In genomic region chr19:47133021-47133471, GRCh38 we compare ENCODE assay signal across 11 cellular contexts. TPM values are rescaled to one million over a fixed set of nuclear protein-coding genes. Genes with fewer than 3 reads are reported as not detected.
DNase-seq lines count a peak whose midpoint lies in the region; ATAC-seq and TF ChIP-seq lines count a peak whose summit lies in the region.
"Had no signal": no experiment of that assay in that cellular context is flagged by ENCODE, and none has a peak within 500 bp of the region (broad histone marks: within the 10 kb centered on the region; RNA-seq: fewer than 3 reads in every experiment).

No MANE protein-coding gene starts in this region.

- H3K9me3 Mint-ChIP-seq in activated CD4-positive, alpha-beta T cell treated with anti-CD3 and anti-CD28 coated beads, Interleukin-2, amount 10 ng/mL, durations not matched to agents 7 days and 5 days = peaks cover 3% of the 10 kb centered on the region
- no peaks in the 10 kb centered on the region for H3K9me3 Mint-ChIP-seq in central memory CD8-positive, alpha-beta T cell
- H3K9me3 Mint-ChIP-seq in progenitor cell of endocrine pancreas (ENCODE audit: low read depth) = peaks cover 4% of the 10 kb centered on the region

- H3K27ac Mint-ChIP-seq in activated CD4-positive, alpha-beta T cell treated with anti-CD3 and anti-CD28 coated beads, Interleukin-2, amount 10 ng/mL, durations not matched to agents 7 days and 5 days = peak overlapping the region; percentile 28
- H3K27ac Mint-ChIP-seq in central memory CD8-positive, alpha-beta T cell (ENCODE audit: low read depth) = peak overlapping the region; percentile 96
- H3K27ac Mint-ChIP-seq in progenitor cell of endocrine pancreas = peak overlapping the region; percentile 91

- POLR2A ChIA-PET in activated CD4-positive, alpha-beta T cell treated with anti-CD3 and anti-CD28 coated beads, Interleukin-2, amount 10 ng/mL, durations not matched to agents 7 days and 5 days (lab: Charles Lee) = no interaction called here

- no peaks in the 10 kb centered on the region for H3K27me3 Mint-ChIP-seq in activated CD4-positive, alpha-beta T cell treated with anti-CD3 and anti-CD28 coated beads, Interleukin-2, amount 10 ng/mL, durations not matched to agents 7 days and 5 days
- H3K27me3 Mint-ChIP-seq in central memory CD8-positive, alpha-beta T cell = no peaks in the 10 kb centered on the region
- H3K27me3 Mint-ChIP-seq in progenitor cell of endocrine pancreas = no peaks in the 10 kb centered on the region

- H3K36me3 Mint-ChIP-seq in activated CD4-positive, alpha-beta T cell treated with anti-CD3 and anti-CD28 coated beads, Interleukin-2, amount 10 ng/mL, durations not matched to agents 7 days and 5 days (ENCODE audit: low read depth) = peaks cover 42% of the 10 kb centered on the region
- peaks cover 34% of the 10 kb centered on the region for H3K36me3 Mint-ChIP-seq in central memory CD8-positive, alpha-beta T cell (ENCODE audit: insufficient read depth)
- peaks cover 23% of the 10 kb centered on the region for H3K36me3 Mint-ChIP-seq in progenitor cell of endocrine pancreas (ENCODE audit: insufficient read depth)

- peaks cover 53% of the 10 kb centered on the region for H3K4me1 Mint-ChIP-seq in activated CD4-positive, alpha-beta T cell treated with anti-CD3 and anti-CD28 coated beads, Interleukin-2, amount 10 ng/mL, durations not matched to agents 7 days and 5 days
- peaks cover 49% of the 10 kb centered on the region for H3K4me1 Mint-ChIP-seq in central memory CD8-positive, alpha-beta T cell
- peaks cover 38% of the 10 kb centered on the region for H3K4me1 Mint-ChIP-seq in progenitor cell of endocrine pancreas (ENCODE audit: low read depth)

- peak overlapping the region; percentile 99 for H3K4me3 Mint-ChIP-seq in activated CD4-positive, alpha-beta T cell treated with anti-CD3 and anti-CD28 coated beads, Interleukin-2, amount 10 ng/mL, durations not matched to agents 7 days and 5 days
- H3K4me3 Mint-ChIP-seq in central memory CD8-positive, alpha-beta T cell = peak overlapping the region; percentile 99
- H3K4me3 Mint-ChIP-seq in progenitor cell of endocrine pancreas (ENCODE audit: low read depth) = peak overlapping the region; percentile 100

- TF ChIP-seq CTCF in progenitor cell of endocrine pancreas (IDR thresholded peaks at IDR 0.05; ENCODE audit: unreplicated experiment) = no peak

- CTCF ChIA-PET in activated CD4-positive, alpha-beta T cell treated with anti-CD3 and anti-CD28 coated beads, Interleukin-2, amount 10 ng/mL, durations not matched to agents 7 days and 5 days (lab: Charles Lee) = interaction anchor here (0.9 to 3.4 kb wide), 5 partner anchors 12 to 111 kb away, joined by 3 to 24 read pairs (median 9); no protein-coding TSS in a partner anchor

- ATAC-seq in central memory CD8-positive, alpha-beta T cell (replicated peaks; ENCODE audit: extremely low read depth, poor library complexity, severe bottlenecking) = no peak
- no peak for ATAC-seq in HG03135 (IDR thresholded peaks at IDR 0.05; ENCODE audit: unreplicated experiment)

- DNase-seq in activated CD4-positive, alpha-beta T cell treated with anti-CD3 and anti-CD28 coated beads, Interleukin-2, amount 10 ng/mL, durations not matched to agents 7 days and 5 days = no peak
- DNase-seq in activated CD4-positive, alpha-beta T cell treated with anti-CD3 and anti-CD28 coated beads, Interleukin-2, amount 50 U/mL, for 48 hours = no peak
- peak; percentile 47 for DNase-seq in NCI-H2029 treated with DMSO at 0.1 percent for 48 hours (lab: John Stamatoyannopoulos, UW)
- DNase-seq in central memory CD8-positive, alpha-beta T cell (ENCODE audit: low spot score in 2 of 2) = no peak
- no peak for DNase-seq in progenitor cell of endocrine pancreas (ENCODE audit: low spot score, unreplicated experiment)
- no peak for DNase-seq in NCI-H82 (lab: John Stamatoyannopoulos, UW)
- no peak for DNase-seq in SIG-M5 (lab: John Stamatoyannopoulos, UW)
- DNase-seq: activated CD4-positive, alpha-beta T cell treated with anti-CD3 and anti-CD28 coated beads for 1 hour; kidney glomerular epithelial cell; stimulated activated CD4-positive, alpha-beta T cell treated with anti-CD3 and anti-CD28 coated beads, Interleukin-4, amount 100 ng/mL, for 24 hours had no signal

RNA-seq across cellular contexts. Expression of gene SAE1, which starts 2.4 kb away (rescaled TPM):
- total RNA-seq in activated CD4-positive, alpha-beta T cell treated with anti-CD3 and anti-CD28 coated beads, Interleukin-2, amount 10 ng/mL, durations not matched to agents 7 days and 5 days = 100 to 1,000 TPM; 162 to 168 TPM
- 172 and 173 TPM in 2 replicates for total RNA-seq in progenitor cell of endocrine pancreas

RNA-seq across cellular contexts. Expression of gene ZC3H4, which starts 19.5 kb away (rescaled TPM):
- 100 to 1,000 TPM in 1 of 2 experiments, 10 to 100 TPM in 1; 99.5 to 115 TPM for total RNA-seq in activated CD4-positive, alpha-beta T cell treated with anti-CD3 and anti-CD28 coated beads, Interleukin-2, amount 10 ng/mL, durations not matched to agents 7 days and 5 days
- 90.6 and 94.7 TPM in 2 replicates for total RNA-seq in progenitor cell of endocrine pancreas

Comparison
In these comparisons a context has a peak if more than half of its experiments do, and no peak if none do; other contexts are left out.
1. H3K27ac Mint-ChIP-seq: peak in every context shown above with its lines; median percentile 96 in central memory CD8-positive, alpha-beta T cell; 91 in progenitor cell of endocrine pancreas; 28 in activated CD4-positive, alpha-beta T cell treated with anti-CD3 and anti-CD28 coated beads, Interleukin-2, amount 10 ng/mL, durations not matched to agents 7 days and 5 days.